In the genomic region with DNA sequence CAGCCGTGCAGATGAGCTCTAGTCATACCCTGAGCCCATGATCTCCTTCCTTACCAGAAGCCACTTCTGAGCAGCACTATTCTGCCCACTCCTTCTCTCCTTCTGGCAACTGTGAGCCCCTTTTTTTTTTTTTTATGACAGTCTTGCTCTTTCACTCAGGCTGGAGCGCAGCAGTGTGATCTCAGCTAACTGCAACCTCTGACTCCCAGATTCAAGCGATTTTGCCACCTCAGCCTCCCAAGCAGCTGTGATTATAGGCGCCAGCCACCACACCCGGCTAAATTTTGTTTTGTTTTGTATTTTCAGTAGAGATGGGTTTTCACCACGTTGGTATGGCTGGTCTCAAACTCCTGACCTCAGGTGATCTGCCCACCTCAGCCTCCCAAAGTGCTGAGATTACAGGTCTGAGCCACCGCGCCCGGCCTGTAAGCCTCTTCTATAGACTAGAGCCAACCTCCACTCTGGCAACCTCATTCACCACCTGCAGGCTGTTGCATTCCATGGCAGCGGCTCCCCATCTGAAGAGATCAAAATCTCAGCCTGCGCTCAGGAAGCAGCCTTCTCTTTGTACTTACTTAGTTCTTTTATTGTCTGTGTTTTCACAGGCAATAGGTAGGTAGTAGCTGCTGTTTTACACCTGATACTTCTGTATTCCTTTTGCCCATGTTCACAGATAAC, we compare ENCODE assay signal across 1 cellular context.
TF ChIP-seq lines count a peak whose summit lies in the region.

No MANE protein-coding gene starts in this region.

TF ChIP-seq in WTC11, 78 proteins besides CTCF, POLR2A, EP300 and RAD21 (continued from another document):
- TF ChIP-seq, protein P1, sequence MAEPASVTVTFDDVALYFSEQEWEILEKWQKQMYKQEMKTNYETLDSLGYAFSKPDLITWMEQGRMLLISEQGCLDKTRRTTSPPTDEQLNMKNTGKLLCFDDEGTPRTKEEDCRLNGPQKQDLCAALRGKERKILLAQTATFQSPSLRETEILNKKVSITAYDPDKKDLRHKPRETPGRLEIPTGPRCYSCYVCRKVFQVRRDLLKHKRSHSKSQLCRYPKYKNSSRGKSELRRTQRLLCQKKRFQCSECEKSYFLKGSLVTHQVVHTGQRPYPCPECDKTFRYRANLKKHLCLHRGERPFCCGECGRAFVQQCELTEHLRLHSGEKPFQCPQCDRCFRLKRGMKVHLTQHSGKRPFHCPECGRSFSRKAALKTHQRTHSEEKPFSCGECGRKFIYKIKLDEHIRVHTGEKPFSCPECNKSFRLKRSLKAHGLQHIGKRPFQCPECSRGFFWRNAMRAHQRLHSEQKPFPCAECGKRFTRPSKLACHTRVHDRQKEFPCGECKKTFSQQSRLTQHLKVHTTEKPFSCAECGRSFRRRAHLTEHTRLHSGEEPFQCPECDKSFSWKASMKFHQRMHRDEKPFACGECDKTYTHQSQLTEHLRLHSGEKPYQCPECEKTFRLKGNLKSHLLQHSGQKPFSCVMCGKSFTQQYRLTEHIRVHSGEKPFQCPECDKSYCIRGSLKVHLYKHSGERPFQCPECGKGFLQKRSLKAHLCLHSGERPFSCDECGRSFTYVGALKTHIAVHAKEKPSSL (CRISPR knock-in tag; conservative IDR thresholded peaks at IDR 0.05): no peak
